ENCODE assay signal across 9 cellular contexts in genomic region chr6:33273129-33273923, GRCh38. TPM values are rescaled to one million over a fixed set of nuclear protein-coding genes. Genes with fewer than 3 reads are reported as not detected.
A peak's percentile ranks its signal among the peaks of the same experiment; 100 is the strongest.
DNase-seq lines count a peak whose midpoint lies in the region; ATAC-seq and TF ChIP-seq lines count a peak whose summit lies in the region.
"Had no signal": no experiment of that assay in that cellular context is flagged by ENCODE, and none has a peak within 500 bp of the region (broad histone marks: within the 10 kb centered on the region; RNA-seq: fewer than 3 reads in every experiment).

No MANE protein-coding gene starts in this region.

- 52 to 53% methylated on average over 11 of the region's 11 CpGs for WGBS in body of pancreas, 2 donors
- WGBS in mesendoderm (ENCODE audit: extremely low coverage, insufficient coverage, low lambda C conversion rate), result no CpG with 5 or more reads among the region's 11 CpGs

- DNase-seq in HFFc6, result no peak
- DNase-seq in body of pancreas, result no peak
- no peak for DNase-seq in mesendoderm
- DNase-seq in NCI-H146 treated with DMSO at 0.1 percent for 48 hours (lab: John Stamatoyannopoulos, UW; ENCODE audit: unreplicated experiment), result no peak
- no peak for DNase-seq in head of caudate nucleus
- no peak for DNase-seq in NOMO-1 (lab: John Stamatoyannopoulos, UW; ENCODE audit: unreplicated experiment in 2 of 2)
- DNase-seq: NCI-H1694 had no signal

- TF ChIP-seq CTCF in HFFc6 (IDR thresholded peaks at IDR 0.05) (no peak), body of pancreas (IDR thresholded peaks at IDR 0.05) (no peak)

- H3K27ac Mint-ChIP-seq in HFFc6, result peak overlapping the region; percentile 99

- ATAC-seq in body of pancreas, result no peak
- no peak for ATAC-seq in HG02938 (IDR thresholded peaks at IDR 0.05; ENCODE audit: unreplicated experiment)

- H3K56ac ChIP-seq in mesendoderm (ENCODE audit: low read length), result peak overlapping the region; percentile 99

- H3K18ac ChIP-seq in mesendoderm (ENCODE audit: low read length), result no peak overlapping the region

- H3K36me3 ChIP-seq in ACC112 (ENCODE audit: insufficient read depth, low read length), result peaks cover 33% of the 10 kb centered on the region
- peaks cover 0 to 17% of the 10 kb centered on the region in 2 donors for H3K36me3 ChIP-seq in body of pancreas (replicated peaks in 1 of 2; ENCODE audit: insufficient read depth in 1 of 2, low read depth in 2 of 2)
- H3K36me3 ChIP-seq in mesendoderm (ENCODE audit: control insufficient read depth, insufficient read depth, low read length), result peaks cover 13% of the 10 kb centered on the region

- H3K27me3 Mint-ChIP-seq in HFFc6 (ENCODE audit: insufficient read depth), result peaks cover 27% of the 10 kb centered on the region

- intact Hi-C loops in body of pancreas (cut with DNase I) (no loop called here), head of caudate nucleus (cut with DNase I) (no loop called here)

- H3K27ac ChIP-seq in ACC112 (ENCODE audit: low read depth, low read length) (peak overlapping the region; percentile 63), body of pancreas (peak overlapping the region in 3 of 4 donors; percentile 79 to 95 (median 91)), mesendoderm (ENCODE audit: low read depth, low read length) (no peak overlapping the region)

- H3K79me2 ChIP-seq in ACC112 (ENCODE audit: control insufficient read depth, insufficient read depth, low read length, unreplicated experiment), result peaks cover 54% of the 10 kb centered on the region
- peaks cover 37% of the 10 kb centered on the region for H3K79me2 ChIP-seq in mesendoderm (ENCODE audit: control insufficient read depth, insufficient read depth, low read length)

- peak overlapping the region; percentile 97 for H3K4me3 Mint-ChIP-seq in HFFc6

- H2AFZ ChIP-seq in ACC112 (ENCODE audit: low read length, unreplicated experiment), result no peak overlapping the region

- TF ChIP-seq POLR2A in body of pancreas (IDR thresholded peaks at IDR 0.05), result no peak

- peak overlapping the region; percentile 100 for H3K9ac ChIP-seq in mesendoderm (ENCODE audit: low read length)

- peaks cover 14% of the 10 kb centered on the region for H3K9me3 Mint-ChIP-seq in HFFc6

- no peak overlapping the region for H3K23ac ChIP-seq in mesendoderm (ENCODE audit: low read length)

- H3K4me1 ChIP-seq in ACC112 (ENCODE audit: control insufficient read depth, insufficient read depth, low read length, unreplicated experiment) (peaks cover 30% of the 10 kb centered on the region), body of pancreas (peaks cover 67% of the 10 kb centered on the region), mesendoderm (ENCODE audit: control insufficient read depth, low read depth, low read length) (peaks cover 6% of the 10 kb centered on the region)

- no peak overlapping the region for H4K5ac ChIP-seq in mesendoderm (ENCODE audit: low read length)

- H3K4me2 ChIP-seq in mesendoderm (ENCODE audit: low read length), result peak overlapping the region; percentile 85

- H3K27me3 ChIP-seq in ACC112 (ENCODE audit: insufficient read depth, low read length) (no peaks in the 10 kb centered on the region), body of pancreas (no peaks in the 10 kb centered on the region), mesendoderm (ENCODE audit: insufficient read depth, low read length, poor library complexity) (no peaks in the 10 kb centered on the region)

- H2BK5ac ChIP-seq in mesendoderm (ENCODE audit: low read length), result no peak overlapping the region

- no peak overlapping the region for H2BK120ac ChIP-seq in mesendoderm (ENCODE audit: low read depth, low read length)

- H3K4ac ChIP-seq in mesendoderm (ENCODE audit: low read depth, low read length), result no peak overlapping the region

- no peak overlapping the region for H2BK15ac ChIP-seq in mesendoderm (replicated peaks; ENCODE audit: low read depth)

- no peaks in the 10 kb centered on the region for H3K9me3 ChIP-seq in body of pancreas

- no peak overlapping the region for H2AK5ac ChIP-seq in mesendoderm (ENCODE audit: low read length)

- H4K8ac ChIP-seq in mesendoderm (ENCODE audit: low read depth, low read length), result no peak overlapping the region

- H3K4me1 Mint-ChIP-seq in HFFc6 (ENCODE audit: low read depth), result peaks cover 60% of the 10 kb centered on the region

- H3K4me3 ChIP-seq in ACC112 (ENCODE audit: low read depth, low read length) (peak overlapping the region; percentile 89), body of pancreas (no peak overlapping the region), mesendoderm (ENCODE audit: low read length) (peak overlapping the region; percentile 100)

- H3K79me1 ChIP-seq in mesendoderm (ENCODE audit: low read length), result peaks cover 13% of the 10 kb centered on the region

- peaks cover 58% of the 10 kb centered on the region for H3K36me3 Mint-ChIP-seq in HFFc6 (ENCODE audit: low read depth)

RNA-seq across cellular contexts. Expression of gene RPS18, which starts 1.5 kb away (rescaled TPM):
- total RNA-seq in HFFc6 (2021; fragmentation: NEBNext Ultra II Directional; extraction: Animal tissue kit (Norgen Biotek cat#: 25700)), result 1,000 to 10,000 TPM; 1,449 to 2,347 (median 1,965) TPM
- total RNA-seq in body of pancreas, result 1,000 to 10,000 TPM in 1 of 2 donors, 100 to 1,000 TPM in 1; 772 to 1,608 TPM
- 7,321 TPM for polyA plus RNA-seq in mesendoderm (2013, experiment 1 of 2)
- 7,202 TPM for polyA plus RNA-seq in mesendoderm (2013, experiment 2 of 2)

RNA-seq across cellular contexts. Expression of gene VPS52, which starts 1.6 kb away (rescaled TPM):
- total RNA-seq in HFFc6 (2021; fragmentation: NEBNext Ultra II Directional; extraction: Animal tissue kit (Norgen Biotek cat#: 25700)), result 10 to 100 TPM; 35.7 to 51.4 (median 44.4) TPM
- 10 to 100 TPM; 37.1 to 40.5 TPM for total RNA-seq in body of pancreas
- 39.9 TPM for polyA plus RNA-seq in mesendoderm (2013, experiment 1 of 2)
- polyA plus RNA-seq in mesendoderm (2013, experiment 2 of 2), result 39.6 TPM

RNA-seq across cellular contexts. Expression of gene B3GALT4, which starts 3.6 kb away (rescaled TPM):
- 1 to 10 TPM in 5 of 6 experiments, under 1 TPM in 1; 0.66 to 3.0 (median 2.7) TPM for total RNA-seq in HFFc6 (2021; fragmentation: NEBNext Ultra II Directional; extraction: Animal tissue kit (Norgen Biotek cat#: 25700))
- 1 to 10 TPM; 3.9 to 5.6 TPM for total RNA-seq in body of pancreas
- polyA plus RNA-seq in mesendoderm (2013, experiment 1 of 2), result 0.73 TPM
- 0.92 TPM for polyA plus RNA-seq in mesendoderm (2013, experiment 2 of 2)

RNA-seq across cellular contexts. Expression of gene WDR46, which starts 15.7 kb away (rescaled TPM):
- 10 to 100 TPM; 71.0 to 89.9 (median 74.6) TPM for total RNA-seq in HFFc6 (2021; fragmentation: NEBNext Ultra II Directional; extraction: Animal tissue kit (Norgen Biotek cat#: 25700))
- 10 to 100 TPM; 27.8 to 43.2 TPM for total RNA-seq in body of pancreas
- polyA plus RNA-seq in mesendoderm (2013, experiment 1 of 2), result 116 TPM
- 117 TPM for polyA plus RNA-seq in mesendoderm (2013, experiment 2 of 2)

RNA-seq across cellular contexts. Expression of gene PFDN6, which starts 16.1 kb away (rescaled TPM):
- total RNA-seq in HFFc6 (2021; fragmentation: NEBNext Ultra II Directional; extraction: Animal tissue kit (Norgen Biotek cat#: 25700)), result 10 to 100 TPM; 52.1 to 73.7 (median 69.7) TPM
- total RNA-seq in body of pancreas, result 10 to 100 TPM; 10.2 to 19.7 TPM
- polyA plus RNA-seq in mesendoderm (2013, experiment 1 of 2), result 82.0 TPM
- polyA plus RNA-seq in mesendoderm (2013, experiment 2 of 2), result 81.7 TPM

Comparison
In these comparisons a context has a peak if more than half of its experiments do, and no peak if none do; other contexts are left out.
1. H3K4me3 ChIP-seq: peak in ACC112 (single experiment) and mesendoderm (single experiment); none in body of pancreas (0 of 2).